In the genomic region with DNA sequence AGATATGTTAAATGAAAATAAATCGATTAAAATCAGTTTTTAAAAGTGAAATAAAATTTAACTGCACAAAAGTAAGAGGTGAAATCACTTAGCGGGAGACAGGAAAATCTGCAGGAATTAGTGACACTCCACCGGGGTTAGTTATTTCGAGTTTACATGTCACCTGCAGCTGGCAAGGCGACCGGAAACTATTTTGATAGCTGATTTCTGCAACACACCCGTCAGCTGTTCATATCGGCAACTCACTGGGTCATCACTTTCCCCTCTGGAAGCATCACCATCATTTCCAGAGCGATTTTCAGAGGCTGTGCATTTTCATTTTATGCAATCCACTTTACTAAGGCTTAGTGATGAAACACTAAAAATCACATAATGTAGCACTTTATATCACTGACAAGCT, we compare ENCODE assay signal across 23 cellular contexts.
"Had no signal": no experiment of that assay in that cellular context is flagged by ENCODE, and none has a peak within 500 bp of the region (broad histone marks: within the 10 kb centered on the region; RNA-seq: fewer than 3 reads in every experiment).

No MANE protein-coding gene starts in this region.

- H3K4me3 ChIP-seq: Peyer's patch, SJCRH30 had no signal

- H3K27me3 ChIP-seq: Peyer's patch, SJCRH30 had no signal

- H3K27ac ChIP-seq: Peyer's patch, SJCRH30 had no signal

- H3K9me3 ChIP-seq: Peyer's patch, SJCRH30 had no signal

- ATAC-seq: Right ventricle myocardium inferior, SK-N-SH treated with all-trans-retinoic acid at 6 μM for 48 hours had no signal

- H3K4me1 ChIP-seq: Peyer's patch had no signal

- DNase-seq: IMR-90, Karpas-422, KG1, MM.1S, MV-4-11, NCI-H1048, NCI-H1105, NCI-H1417, NCI-H1436 treated with DMSO at 0.1 percent for 48 hours, NCI-H1694, NCI-H187 treated with DMSO at 0.1 percent for 48 hours, NCI-H2029 treated with DMSO at 0.1 percent for 48 hours, NCI-H2171 treated with DMSO at 0.1 percent for 48 hours, NCI-H345, NCI-H446 treated with DMSO at 0.1 percent for 48 hours, NCI-H510A treated with DMSO at 0.1 percent for 48 hours, NCI-H526, NCI-H82, Peyer's patch, SHP77 treated with DMSO at 0.1 percent for 48 hours, SJCRH30 had no signal
